Comparison of ENCODE assay signal across 20 cellular contexts in the genomic region with DNA sequence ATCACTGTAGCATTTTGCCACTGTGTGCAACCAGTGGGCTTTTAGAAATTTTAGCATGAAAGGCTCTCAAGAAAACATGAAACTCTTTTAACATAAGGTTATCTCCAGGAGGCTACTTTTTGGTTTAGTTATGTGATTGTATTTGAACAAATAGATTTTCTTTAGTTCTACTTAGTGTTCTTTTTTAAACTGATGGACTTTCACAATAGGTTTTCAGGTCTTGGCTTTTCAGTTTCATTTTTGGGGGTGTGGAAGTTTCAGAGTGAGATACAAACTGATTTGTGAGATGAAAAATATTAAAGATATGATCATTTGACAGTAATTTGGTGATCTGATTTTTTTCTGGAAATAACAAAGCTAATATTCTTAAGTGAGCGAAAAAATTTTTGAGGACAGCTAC.
DNase-seq lines count a peak whose midpoint lies in the region; ATAC-seq lines count a peak whose summit lies in the region.
"Had no signal": no experiment of that assay in that cellular context is flagged by ENCODE, and none has a peak within 500 bp of the region (broad histone marks: within the 10 kb centered on the region; RNA-seq: fewer than 3 reads in every experiment).

No MANE protein-coding gene starts in this region.

- no peak for DNase-seq in effector memory CD8-positive, alpha-beta T cell
- no peak for DNase-seq in activated effector memory CD4-positive, alpha-beta T cell treated with Interleukin-2 at 50 U/mL for 16 hours
- DNase-seq in HuH-7.5 (ENCODE audit: low spot score) (no peak), NCI-H1930 (lab: John Stamatoyannopoulos, UW) (no peak)
- DNase-seq: activated effector memory CD4-positive, alpha-beta T cell treated with anti-CD3 and anti-CD28 coated beads, Interleukin-2, amount 50 U/mL, for 16 hours; dermis blood vessel endothelial cell; foreskin keratinocyte; hippocampal formation; lower lobe of right lung; NCI-H1105 treated with DMSO at 0.1 percent for 48 hours; NCI-H526 treated with DMSO at 0.1 percent for 48 hours; spleen; stimulated activated CD8-positive, alpha-beta memory T cell treated with anti-CD3 and anti-CD28 coated beads, Interleukin-4, amount 100 ng/mL, for 48 hours; SW 1271; uterus had no signal

- no peaks in the 10 kb centered on the region for H3K27me3 Mint-ChIP-seq in effector memory CD8-positive, alpha-beta T cell

- peaks cover 0 to 2% of the 10 kb centered on the region in 2 donors for H3K9me3 Mint-ChIP-seq in effector memory CD8-positive, alpha-beta T cell

- H3K36me3 Mint-ChIP-seq in effector memory CD8-positive, alpha-beta T cell (ENCODE audit: insufficient read depth), result no peaks in the 10 kb centered on the region

- H3K27ac Mint-ChIP-seq in effector memory CD8-positive, alpha-beta T cell, result no peak overlapping the region

- no peaks in the 10 kb centered on the region for H3K4me1 Mint-ChIP-seq in effector memory CD8-positive, alpha-beta T cell (ENCODE audit: low read depth in 2 of 2)

- no peak overlapping the region for H3K4me3 Mint-ChIP-seq in effector memory CD8-positive, alpha-beta T cell

- ATAC-seq in GM18508 (IDR thresholded peaks at IDR 0.05; ENCODE audit: insufficient read depth, unreplicated experiment) (peak; percentile 39), GM19468 (IDR thresholded peaks at IDR 0.05; ENCODE audit: extremely low read depth, unreplicated experiment) (peak; percentile 53), HG02870 (IDR thresholded peaks at IDR 0.05; ENCODE audit: unreplicated experiment) (peak; percentile 39), HG03520 (IDR thresholded peaks at IDR 0.05; ENCODE audit: unreplicated experiment) (peak; percentile 39)
- no peak for ATAC-seq in effector memory CD8-positive, alpha-beta T cell (replicated peaks)
- ATAC-seq: foreskin keratinocyte, lower lobe of right lung, Right ventricle myocardium inferior had no signal
